8 cellular contexts compared by ENCODE assay signal in genomic region chr20:6828794-6829423, GRCh38.
DNase-seq lines count a peak whose midpoint lies in the region; ATAC-seq and TF ChIP-seq lines count a peak whose summit lies in the region.

No MANE protein-coding gene starts in this region.

- DNase-seq in GM03348 (ENCODE audit: low spot score), result peak; percentile 68
- DNase-seq in NCI-H524 (lab: John Stamatoyannopoulos, UW), result peak; percentile 46 to 69
- peak; percentile 36 for DNase-seq in activated naive CD8-positive, alpha-beta T cell treated with anti-CD3 and anti-CD28 coated beads, Interleukin-2, amount 50 U/mL, for 24 hours
- DNase-seq in left ventricle myocardium inferior, result peak; percentile 25
- DNase-seq in psoas muscle, result peak; percentile 50 to 55
- DNase-seq in activated effector memory CD4-positive, alpha-beta T cell treated with anti-CD3 and anti-CD28 coated beads, Interleukin-2, amount 50 U/mL, for 16 hours, result no peak

- H3K36me3 Mint-ChIP-seq in activated naive CD8-positive, alpha-beta T cell treated with anti-CD3 and anti-CD28 coated beads, Interleukin-2, amount 50 U/mL, for 24 hours (ENCODE audit: low read depth), result no peaks in the 10 kb centered on the region

- no peaks in the 10 kb centered on the region for H3K27me3 ChIP-seq in left ventricle myocardium inferior (ENCODE audit: low read depth)
- no peaks in the 10 kb centered on the region for H3K27me3 ChIP-seq in psoas muscle (ENCODE audit: insufficient read depth in 3 of 3, low read length in 2 of 3)

- H3K9me3 Mint-ChIP-seq in activated naive CD8-positive, alpha-beta T cell treated with anti-CD3 and anti-CD28 coated beads, Interleukin-2, amount 50 U/mL, for 24 hours, result no peaks in the 10 kb centered on the region

- no peaks in the 10 kb centered on the region for H3K4me1 Mint-ChIP-seq in activated naive CD8-positive, alpha-beta T cell treated with anti-CD3 and anti-CD28 coated beads, Interleukin-2, amount 50 U/mL, for 24 hours

- H3K4me1 ChIP-seq in left ventricle myocardium inferior (no peaks in the 10 kb centered on the region), psoas muscle (no peaks in the 10 kb centered on the region)

- TF ChIP-seq CTCF in left ventricle myocardium inferior (IDR thresholded peaks at IDR 0.05; ENCODE audit: borderline replicate concordance) (peak; percentile 76), psoas muscle (IDR thresholded peaks at IDR 0.05) (peak; percentile 68)

- H3K27ac ChIP-seq in left ventricle myocardium inferior (replicated peaks), result no peak overlapping the region
- H3K27ac ChIP-seq in psoas muscle, result no peak overlapping the region

- WGBS in psoas muscle, 3 donors, result 0 to 9% (median 1%) methylated on average over 1 of the region's 1 CpG

- no peak overlapping the region for H3K27ac Mint-ChIP-seq in activated naive CD8-positive, alpha-beta T cell treated with anti-CD3 and anti-CD28 coated beads, Interleukin-2, amount 50 U/mL, for 24 hours

- H3K9me3 ChIP-seq in left ventricle myocardium inferior (replicated peaks) (no peaks in the 10 kb centered on the region), psoas muscle (no peaks in the 10 kb centered on the region)

- H3K27me3 Mint-ChIP-seq in activated naive CD8-positive, alpha-beta T cell treated with anti-CD3 and anti-CD28 coated beads, Interleukin-2, amount 50 U/mL, for 24 hours, result no peaks in the 10 kb centered on the region

- H3K4me3 ChIP-seq in left ventricle myocardium inferior, result no peak overlapping the region
- no peak overlapping the region for H3K4me3 ChIP-seq in psoas muscle

- ATAC-seq in GM21367 (IDR thresholded peaks at IDR 0.05; ENCODE audit: unreplicated experiment) (peak; percentile 97), HG03469 (IDR thresholded peaks at IDR 0.05; ENCODE audit: unreplicated experiment) (peak; percentile 91), psoas muscle (peak in 3 of 4 donors; percentile 56 to 72 (median 58))
- ATAC-seq in activated naive CD8-positive, alpha-beta T cell treated with anti-CD3 and anti-CD28 coated beads, Interleukin-2, amount 50 U/mL, for 24 hours, result no peak

- no peak overlapping the region for H3K4me3 Mint-ChIP-seq in activated naive CD8-positive, alpha-beta T cell treated with anti-CD3 and anti-CD28 coated beads, Interleukin-2, amount 50 U/mL, for 24 hours

- intact Hi-C loops in left ventricle myocardium inferior (cut with micrococcal nuclease) (no loop called here), psoas muscle (cut with DNase I) (loop anchor here in 1 of 2 donors (5.0 to 10.0 kb wide), 2 partner anchors 458 to 1036 kb away; no protein-coding TSS in a partner anchor)

- H3K36me3 ChIP-seq in left ventricle myocardium inferior (no peaks in the 10 kb centered on the region), psoas muscle (ENCODE audit: insufficient read depth in 1 of 2, low read depth in 1 of 2) (no peaks in the 10 kb centered on the region)
